In genomic region chr11:108593214-108593909, GRCh38 we compare ENCODE assay signal across 8 cellular contexts. TPM values are rescaled to one million over a fixed set of nuclear protein-coding genes. Genes with fewer than 3 reads are reported as not detected.
DNase-seq lines count a peak whose midpoint lies in the region; ATAC-seq, FAIRE-seq and TF ChIP-seq lines count a peak whose summit lies in the region.

EXPH5 (minus strand) TSS chr11:108593768; CDS start chr11:108593536, 232 bp downstream.

- peaks cover 26 to 38% of the 10 kb centered on the region in 2 donors for H3K27me3 Mint-ChIP-seq in natural killer cell (ENCODE audit: low read depth in 2 of 2)

- no peaks in the 10 kb centered on the region for H3K9me3 Mint-ChIP-seq in natural killer cell

- H3K36me3 ChIP-seq in DOHH2 (ENCODE audit: control insufficient read depth, low read length) (no peaks in the 10 kb centered on the region), RWPE2 (ENCODE audit: low read depth) (no peaks in the 10 kb centered on the region)

- H3K4me1 ChIP-seq in DOHH2 (ENCODE audit: control insufficient read depth, low read length) = peaks cover 12% of the 10 kb centered on the region
- H3K4me1 ChIP-seq in RWPE2 (ENCODE audit: insufficient read depth, poor library complexity, severe bottlenecking) = peaks cover 11% of the 10 kb centered on the region

- DNase-seq in H54 (ENCODE audit: insufficient read length, low spot score) (peak; percentile 50), LHCN-M2 (ENCODE audit: low read depth) (peak; percentile 77), RWPE2 (ENCODE audit: low spot score) (peak; percentile 87), fibroblast of the conjunctiva (ENCODE audit: low read depth) (peak; percentile 12), natural killer cell (peak; percentile 53)
- peak; percentile 81 for DNase-seq in activated effector memory CD4-positive, alpha-beta T cell treated with Interleukin-2 at 50 U/mL for 16 hours
- peak; percentile 77 to 88 (median 88) for DNase-seq in stimulated activated naive CD4-positive, alpha-beta T cell (lab: John Stamatoyannopoulos, UW)

- H3K27ac ChIP-seq in DOHH2 (ENCODE audit: low read depth, low read length) (no peak within 1 kb of the TSS), RWPE2 (ENCODE audit: poor library complexity, severe bottlenecking) (peak within 1 kb of the TSS; percentile 40)

- H3K36me3 Mint-ChIP-seq in natural killer cell = peaks cover 6% of the 10 kb centered on the region

- peak; percentile 95 for ATAC-seq in RWPE2 (ENCODE audit: low read depth)
- peak; percentile 86 to 93 (median 89) for ATAC-seq in natural killer cell

- FAIRE-seq in H54 (lab: Jason Lieb, UNC) = peak; percentile 96

- no peaks in the 10 kb centered on the region for H3K9me3 ChIP-seq in DOHH2 (ENCODE audit: control insufficient read depth, insufficient read depth, low read length)
- H3K9me3 ChIP-seq in RWPE2 (ENCODE audit: severe bottlenecking) = no peaks in the 10 kb centered on the region

- H4K20me1 ChIP-seq in DOHH2 (ENCODE audit: control insufficient read depth, insufficient read depth, low read depth, low read length) = no peaks in the 10 kb centered on the region

- peak within 1 kb of the TSS; percentile 100 for H3K4me3 Mint-ChIP-seq in natural killer cell

- peak within 1 kb of the TSS; percentile 87 to 97 for H3K27ac Mint-ChIP-seq in natural killer cell

- peaks cover 18 to 19% of the 10 kb centered on the region in 2 donors for H3K4me1 Mint-ChIP-seq in natural killer cell

- no peak for TF ChIP-seq POLR2A in H54 (IDR thresholded peaks at IDR 0.05; ENCODE audit: low read depth, low read length)

- peaks cover 43% of the 10 kb centered on the region for H3K27me3 ChIP-seq in DOHH2 (ENCODE audit: control insufficient read depth, low read length)
- no peaks in the 10 kb centered on the region for H3K27me3 ChIP-seq in RWPE2 (ENCODE audit: insufficient read depth, poor library complexity, severe bottlenecking)

- no peaks in the 10 kb centered on the region for H3F3A ChIP-seq in DOHH2 (ENCODE audit: control insufficient read depth, insufficient read depth)

- H3K4me3 ChIP-seq in DOHH2 (ENCODE audit: low read length) (peak within 1 kb of the TSS; percentile 74), RWPE2 (ENCODE audit: severe bottlenecking) (peak within 1 kb of the TSS; percentile 58)

- H3K9me2 ChIP-seq in DOHH2 (replicated peaks; ENCODE audit: control insufficient read depth, low read length) = no peaks in the 10 kb centered on the region

- H3K4me2 ChIP-seq in DOHH2 (ENCODE audit: low read length) = peak within 1 kb of the TSS; percentile 87

- no peaks in the 10 kb centered on the region for H3K79me2 ChIP-seq in DOHH2 (ENCODE audit: control insufficient read depth, low read length)

- no peak for TF ChIP-seq CTCF in DOHH2 (IDR thresholded peaks at IDR 0.05; ENCODE audit: low read depth, low read length, poor library complexity, severe bottlenecking)
- TF ChIP-seq CTCF in RWPE2 (IDR thresholded peaks at IDR 0.05; ENCODE audit: poor library complexity, severe bottlenecking) = no peak
- TF ChIP-seq CTCF in natural killer cell (IDR thresholded peaks at IDR 0.05) = no peak

- intact Hi-C loops in natural killer cell (cut with micrococcal nuclease) = loop anchor here (1.0 kb wide), 2 partner anchors 55 to 126 kb away; partner anchors contain the start of gene C11orf65

RNA-seq across cellular contexts. Expression of gene EXPH5, which starts in this region (rescaled TPM):
- total RNA-seq in LHCN-M2 (2014; rRNA removed) (5.2 and 5.5 TPM in 2 replicates), natural killer cell (1 to 10 TPM; 1.5 to 5.4 (median 2.6) TPM)
- 1.2 TPM for polyA plus RNA-seq in LHCN-M2 (2012)

Comparison
In these comparisons a context has a peak if more than half of its experiments do, and no peak if none do; other contexts are left out.
1. DNase-seq: peak in every context shown above with its lines; median percentile 88 in stimulated activated naive CD4-positive, alpha-beta T cell; 87 in RWPE2; 81 in activated effector memory CD4-positive, alpha-beta T cell treated with Interleukin-2 at 50 U/mL for 16 hours; 77 in LHCN-M2; 53 in natural killer cell; 50 in H54; 12 in fibroblast of the conjunctiva.